In the genomic region with DNA sequence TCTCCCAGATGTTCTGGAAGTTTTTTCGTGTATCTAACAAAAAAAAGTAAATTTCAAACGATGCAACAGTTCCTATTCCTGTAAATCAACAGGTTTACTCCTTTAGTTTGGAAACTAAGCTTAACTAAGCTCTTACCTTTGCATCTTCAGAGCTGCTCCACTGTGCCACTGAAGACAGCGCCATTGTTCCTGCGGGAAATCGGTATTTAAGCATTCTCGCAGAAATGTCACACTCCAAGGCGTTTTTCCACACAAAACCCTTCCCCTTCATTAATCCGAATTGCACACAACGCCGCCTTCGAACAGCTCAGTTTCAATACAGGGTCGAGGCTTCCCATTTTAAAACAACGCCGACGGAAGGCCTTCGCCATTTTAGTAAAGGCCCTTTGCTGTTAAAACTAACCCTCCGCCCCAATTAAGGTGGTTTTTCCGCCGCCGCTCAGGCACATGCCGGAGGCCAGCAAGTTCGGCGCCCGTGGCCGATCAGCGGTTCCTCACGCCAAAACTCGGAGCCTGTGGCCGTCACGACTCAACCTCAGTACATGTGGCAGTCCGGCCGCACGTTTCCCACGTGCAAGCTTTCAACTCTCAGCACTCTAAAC, we compare ENCODE assay signal across 8 cellular contexts. TPM values are rescaled to one million over a fixed set of nuclear protein-coding genes. Genes with fewer than 3 reads are reported as not detected.
DNase-seq lines count a peak whose midpoint lies in the region; ATAC-seq and TF ChIP-seq lines count a peak whose summit lies in the region.

No MANE protein-coding gene starts in this region.

- peaks cover 30% of the 10 kb centered on the region for H3K4me1 ChIP-seq in KMS-11 (ENCODE audit: low read depth, poor library complexity, severe bottlenecking)
- H3K4me1 ChIP-seq in mesenchymal stem cell (ENCODE audit: control insufficient read depth, insufficient read depth, low read depth, low read length): peaks cover 2% of the 10 kb centered on the region
- H3K4me1 ChIP-seq in uterus: no peaks in the 10 kb centered on the region

- no peak overlapping the region for H4K91ac ChIP-seq in mesenchymal stem cell (ENCODE audit: low read length)

- peaks cover 2% of the 10 kb centered on the region for H3K79me1 ChIP-seq in mesenchymal stem cell (replicated peaks; ENCODE audit: low read length, poor library complexity, severe bottlenecking)

- intact Hi-C loops in uterus (cut with DNase I; ENCODE audit: low total_unique reads): loop anchor here (5.0 kb wide), 1 partner anchor 36 kb away; a partner anchor contains a TSS

- H2AFZ ChIP-seq in KMS-11 (ENCODE audit: low read depth) (no peak overlapping the region), mesenchymal stem cell (ENCODE audit: low read depth, low read length) (no peak overlapping the region)

- no peak for ATAC-seq in HG03439 (IDR thresholded peaks at IDR 0.05; ENCODE audit: unreplicated experiment)

- H3K79me2 ChIP-seq in KMS-11 (ENCODE audit: insufficient read depth, low read depth): peaks cover 49% of the 10 kb centered on the region

- TF ChIP-seq POLR2A in uterus (IDR thresholded peaks at IDR 0.05): no peak

- H2AK5ac ChIP-seq in mesenchymal stem cell (ENCODE audit: low read length, severe bottlenecking): peak overlapping the region; percentile 15

- H3K27ac ChIP-seq in C4-2B (peak overlapping the region; percentile 95), KMS-11 (peak overlapping the region; percentile 97), caudate nucleus (ENCODE audit: low read depth, low read length) (peak overlapping the region; percentile 91), mesenchymal stem cell (ENCODE audit: low read length, poor library complexity, severe bottlenecking) (peak overlapping the region; percentile 50), uterus (peak overlapping the region; percentile 87 to 91)

- no peak overlapping the region for H2BK15ac ChIP-seq in mesenchymal stem cell (ENCODE audit: low read depth, poor library complexity, severe bottlenecking)

- H3K4me3 ChIP-seq in KMS-11 (IDR thresholded peaks at IDR 0.05; ENCODE audit: insufficient read depth, low read depth, low read length): no peak overlapping the region
- H3K4me3 ChIP-seq in mesenchymal stem cell (ENCODE audit: insufficient read depth in 1 of 2, low read depth in 1 of 2, low read length in 2 of 2): peak overlapping the region; percentile 88 to 95
- peak overlapping the region; percentile 70 to 94 for H3K4me3 ChIP-seq in uterus

- H4K8ac ChIP-seq in mesenchymal stem cell (ENCODE audit: low read length): no peak overlapping the region

- H3K18ac ChIP-seq in mesenchymal stem cell (ENCODE audit: low read depth in 1 of 2, low read length in 2 of 2): peak overlapping the region; percentile 79 to 90

- H3K9me3 ChIP-seq in mesenchymal stem cell (ENCODE audit: control insufficient read depth, low read length) (no peaks in the 10 kb centered on the region), uterus (no peaks in the 10 kb centered on the region)

- H2BK120ac ChIP-seq in mesenchymal stem cell (ENCODE audit: low read depth, low read length): peak overlapping the region; percentile 24

- H3K4me2 ChIP-seq in KMS-11 (peak overlapping the region; percentile 79), mesenchymal stem cell (ENCODE audit: low read length, poor library complexity, severe bottlenecking) (peak overlapping the region; percentile 20)

- H3K9ac ChIP-seq in KMS-11: peak overlapping the region; percentile 97
- peak overlapping the region; percentile 97 for H3K9ac ChIP-seq in mesenchymal stem cell (ENCODE audit: low read length)

- no peak overlapping the region for H2BK5ac ChIP-seq in mesenchymal stem cell (ENCODE audit: low read depth, low read length, poor library complexity, severe bottlenecking)

- WGBS in mesenchymal stem cell: under 1% methylated on average over 34 of the region's 34 CpGs

- TF ChIP-seq CTCF in C4-2B (conservative IDR thresholded peaks at IDR 0.05) (no peak), KMS-11 (conservative IDR thresholded peaks at IDR 0.05; ENCODE audit: low read depth, low read length) (no peak), uterus (IDR thresholded peaks at IDR 0.05) (no peak)

- H3K14ac ChIP-seq in mesenchymal stem cell (ENCODE audit: low read length in 2 of 2): peak overlapping the region in 1 of 2 experiments; percentile 69

- peak overlapping the region in 1 of 2 experiments; percentile 12 for H2BK12ac ChIP-seq in mesenchymal stem cell (ENCODE audit: low read length in 2 of 2)

- H3K27me3 ChIP-seq in KMS-11 (ENCODE audit: insufficient read depth, low read depth) (no peaks in the 10 kb centered on the region), mesenchymal stem cell (ENCODE audit: control insufficient read depth in 1 of 2, insufficient read depth in 1 of 2, low read length in 2 of 2) (no peaks in the 10 kb centered on the region), uterus (no peaks in the 10 kb centered on the region)

- H3K4ac ChIP-seq in mesenchymal stem cell (ENCODE audit: low read depth in 1 of 2, low read length in 2 of 2): peak overlapping the region; percentile 29 to 44

- no peaks in the 10 kb centered on the region; the same call in 1 of the 2 replicates for H3K36me3 ChIP-seq in KMS-11 (ENCODE audit: insufficient read depth)
- H3K36me3 ChIP-seq in mesenchymal stem cell (ENCODE audit: control insufficient read depth in 1 of 2, insufficient read depth in 2 of 2, low read depth in 1 of 2, low read length in 2 of 2): peaks cover 0 to 41% of the 10 kb centered on the region in 2 experiments
- H3K36me3 ChIP-seq in uterus: no peaks in the 10 kb centered on the region

- peaks cover 28% of the 10 kb centered on the region for H4K20me1 ChIP-seq in KMS-11 (ENCODE audit: insufficient read depth)

- DNase-seq in caudate nucleus (lab: John Stamatoyannopoulos, UW) (peak in 2 of 61 donors; percentile 21 to 49), mesenchymal stem cell (no peak), uterus (no peak), amniotic stem cell (lab: John Stamatoyannopoulos, UW) (no peak)
- DNase-seq in stimulated activated CD4-positive, alpha-beta T cell treated with anti-CD3 and anti-CD28 coated beads, Interleukin-4, amount 100 ng/mL, for 1 hour: no peak

- H3K23ac ChIP-seq in mesenchymal stem cell (ENCODE audit: low read length in 2 of 2): peak overlapping the region in 1 of 2 experiments; percentile 92

RNA-seq across cellular contexts. Expression of a gene that starts 35.4 kb away (rescaled TPM):
- polyA plus RNA-seq in mesenchymal stem cell (2013, experiment 1 of 2): 96.5 TPM
- polyA plus RNA-seq in mesenchymal stem cell (2013, experiment 2 of 2): 101 TPM
- 100 to 1,000 TPM in 2 of 4 donors, 10 to 100 TPM in 2; 25.1 to 147 (median 106) TPM for total RNA-seq in uterus
